ENCODE assay signal across 32 cellular contexts in genomic region chr14:82621881-82622450, GRCh38.
DNase-seq lines count a peak whose midpoint lies in the region; ATAC-seq and TF ChIP-seq lines count a peak whose summit lies in the region.
"Had no signal": no experiment of that assay in that cellular context is flagged by ENCODE, and none has a peak within 500 bp of the region (broad histone marks: within the 10 kb centered on the region; RNA-seq: fewer than 3 reads in every experiment).

No MANE protein-coding gene starts in this region.

- H3K4me1 ChIP-seq in Caco-2 (no peaks in the 10 kb centered on the region), RWPE2 (ENCODE audit: insufficient read depth, poor library complexity, severe bottlenecking) (no peaks in the 10 kb centered on the region)
- H3K4me1 ChIP-seq: foreskin keratinocyte, psoas muscle, stomach had no signal

- no peaks in the 10 kb centered on the region for H3K9me3 ChIP-seq in Caco-2
- peaks cover 2% of the 10 kb centered on the region for H3K9me3 ChIP-seq in RWPE2 (ENCODE audit: severe bottlenecking)
- H3K9me3 ChIP-seq: esophagus squamous epithelium, psoas muscle had no signal

- H3K36me3 ChIP-seq in Caco-2 (ENCODE audit: control insufficient read depth, insufficient read depth, low read length) (no peaks in the 10 kb centered on the region), RWPE2 (ENCODE audit: low read depth) (no peaks in the 10 kb centered on the region)
- H3K36me3 ChIP-seq: esophagus squamous epithelium, stomach had no signal

- H3K4me1 Mint-ChIP-seq in Caco-2 (ENCODE audit: low read depth, unreplicated experiment): no peaks in the 10 kb centered on the region
- H3K4me1 Mint-ChIP-seq in activated naive CD4-positive, alpha-beta T cell treated with anti-CD3 and anti-CD28 coated beads for 36 hours (ENCODE audit: low read depth): no peaks in the 10 kb centered on the region
- H3K4me1 Mint-ChIP-seq: activated B cell treated with CpG ODN at 0.5 μM for 24 hours; activated CD8-positive, alpha-beta memory T cell treated with anti-CD3 and anti-CD28 coated beads, Interleukin-2, amount 10 ng/mL, durations not matched to agents 7 days and 5 days; B cell; CD8-positive, alpha-beta memory T cell; natural killer cell had no signal

- no peak overlapping the region for H3K4me3 Mint-ChIP-seq in Caco-2 (ENCODE audit: unreplicated experiment)
- no peak overlapping the region for H3K4me3 Mint-ChIP-seq in activated naive CD4-positive, alpha-beta T cell treated with anti-CD3 and anti-CD28 coated beads for 36 hours
- H3K4me3 Mint-ChIP-seq: activated B cell treated with CpG ODN at 0.5 μM for 24 hours; activated CD8-positive, alpha-beta memory T cell treated with anti-CD3 and anti-CD28 coated beads, Interleukin-2, amount 10 ng/mL, durations not matched to agents 7 days and 5 days; activated T-cell treated with anti-CD3 and anti-CD28 coated beads, Interleukin-2, amount 50 U/mL, for 4 hours; B cell; CD8-positive, alpha-beta memory T cell; natural killer cell had no signal

- no TSS peak for BruUV-seq in Caco-2 (replicated peaks; lab: Mats Ljungman, UMichigan)

- H3K9me3 Mint-ChIP-seq in Caco-2 (ENCODE audit: unreplicated experiment): no peaks in the 10 kb centered on the region
- H3K9me3 Mint-ChIP-seq in activated naive CD4-positive, alpha-beta T cell treated with anti-CD3 and anti-CD28 coated beads for 36 hours: peaks cover 4% of the 10 kb centered on the region

- no peak overlapping the region for H3K27ac Mint-ChIP-seq in Caco-2 (ENCODE audit: unreplicated experiment)
- no peak overlapping the region for H3K27ac Mint-ChIP-seq in activated naive CD4-positive, alpha-beta T cell treated with anti-CD3 and anti-CD28 coated beads for 36 hours
- H3K27ac Mint-ChIP-seq: activated B cell treated with CpG ODN at 0.5 μM for 24 hours; activated CD8-positive, alpha-beta memory T cell treated with anti-CD3 and anti-CD28 coated beads, Interleukin-2, amount 10 ng/mL, durations not matched to agents 7 days and 5 days; B cell; CD8-positive, alpha-beta memory T cell; natural killer cell had no signal

- no peak overlapping the region for H3K4me3 ChIP-seq in Caco-2 (ENCODE audit: low read depth, low read length)
- no peak overlapping the region for H3K4me3 ChIP-seq in RWPE2 (ENCODE audit: severe bottlenecking)
- H3K4me3 ChIP-seq: esophagus squamous epithelium, lung, mucosa of descending colon, psoas muscle, stomach had no signal

- POLR2A ChIA-PET in Caco-2 (lab: Charles Lee) (no interaction called here), HEK293T (lab: Yijun Ruan, JAX) (no interaction called here)

- H3K27me3 ChIP-seq in Caco-2 (replicated peaks; ENCODE audit: control insufficient read depth, insufficient read depth, low read length) (no peaks in the 10 kb centered on the region), RWPE2 (ENCODE audit: insufficient read depth, poor library complexity, severe bottlenecking) (peaks cover 11% of the 10 kb centered on the region)
- H3K27me3 ChIP-seq: esophagus squamous epithelium, foreskin keratinocyte, stomach had no signal

- no peaks in the 10 kb centered on the region for H3K36me3 Mint-ChIP-seq in Caco-2 (ENCODE audit: insufficient read depth, unreplicated experiment)
- H3K36me3 Mint-ChIP-seq in activated naive CD4-positive, alpha-beta T cell treated with anti-CD3 and anti-CD28 coated beads for 36 hours (ENCODE audit: low read depth): no peaks in the 10 kb centered on the region
- H3K36me3 Mint-ChIP-seq: activated CD8-positive, alpha-beta memory T cell treated with anti-CD3 and anti-CD28 coated beads, Interleukin-2, amount 10 ng/mL, durations not matched to agents 7 days and 5 days; CD8-positive, alpha-beta memory T cell; natural killer cell had no signal

- H3K27me3 Mint-ChIP-seq in Caco-2 (ENCODE audit: insufficient read depth, unreplicated experiment): peaks cover 2% of the 10 kb centered on the region
- H3K27me3 Mint-ChIP-seq in activated naive CD4-positive, alpha-beta T cell treated with anti-CD3 and anti-CD28 coated beads for 36 hours (ENCODE audit: low read depth): no peaks in the 10 kb centered on the region
- H3K27me3 Mint-ChIP-seq: activated B cell treated with CpG ODN at 0.5 μM for 24 hours; activated CD8-positive, alpha-beta memory T cell treated with anti-CD3 and anti-CD28 coated beads, Interleukin-2, amount 10 ng/mL, durations not matched to agents 7 days and 5 days; B cell; CD8-positive, alpha-beta memory T cell had no signal

- TF ChIP-seq CTCF in Caco-2 (IDR thresholded peaks at IDR 0.05; ENCODE audit: insufficient read depth in 1 of 2, low read depth in 1 of 2, low read length in 1 of 2, severe bottlenecking in 1 of 2, unreplicated experiment in 1 of 2) (peak in 1 of 2 experiments; percentile 10), RWPE2 (IDR thresholded peaks at IDR 0.05; ENCODE audit: poor library complexity, severe bottlenecking) (peak; percentile 15)

- intact Hi-C loops in Caco-2 (cut with micrococcal nuclease; ENCODE audit: unreplicated experiment): no loop called here
- intact Hi-C loops in activated naive CD4-positive, alpha-beta T cell treated with anti-CD3 and anti-CD28 coated beads for 36 hours (cut with micrococcal nuclease): no loop called here

- no peak overlapping the region for H3K27ac ChIP-seq in RWPE2 (ENCODE audit: poor library complexity, severe bottlenecking)
- H3K27ac ChIP-seq: esophagus squamous epithelium, foreskin keratinocyte, psoas muscle, stomach had no signal

- ATAC-seq in RWPE2 (ENCODE audit: low read depth): no peak
- ATAC-seq: activated CD8-positive, alpha-beta memory T cell treated with anti-CD3 and anti-CD28 coated beads, Interleukin-2, amount 10 ng/mL, durations not matched to agents 7 days and 5 days; activated T-cell treated with anti-CD3 and anti-CD28 coated beads, Interleukin-2, amount 50 U/mL, for 4 hours; foreskin keratinocyte; mucosa of descending colon; natural killer cell; psoas muscle; sciatic nerve had no signal

- DNase-seq in Caco-2: peak; percentile 13 to 26
- peak; percentile 5 for DNase-seq in HEK293T (ENCODE audit: extremely low spot score)
- DNase-seq in RWPE2 (ENCODE audit: low spot score): no peak
- peak; percentile 9 for DNase-seq in iPS-NIHi11 (ENCODE audit: low spot score)
- no peak for DNase-seq in activated naive CD4-positive, alpha-beta T cell treated with anti-CD3 and anti-CD28 coated beads for 36 hours
- no peak for DNase-seq in central memory CD4-positive, alpha-beta T cell
- DNase-seq in anterior cingulate cortex (lab: John Stamatoyannopoulos, UW): no peak
- DNase-seq: ACHN; activated B cell treated with CpG ODN at 0.5 μM for 24 hours; activated CD8-positive, alpha-beta memory T cell treated with anti-CD3 and anti-CD28 coated beads, Interleukin-2, amount 10 ng/mL, durations not matched to agents 7 days and 5 days; activated gamma-delta T cell; activated T-cell treated with anti-CD3 and anti-CD28 coated beads, Interleukin-2, amount 50 U/mL, for 4 hours; caudate nucleus; CD8-positive, alpha-beta memory T cell; cortex of kidney; esophagus squamous epithelium; foreskin keratinocyte; head of caudate nucleus; KG1; mucosa of descending colon; natural killer cell; NCI-H2029; NCI-H226; occipital lobe; psoas muscle; SIG-M5; stimulated activated CD4-positive, alpha-beta T cell treated with anti-CD3 and anti-CD28 coated beads, Interleukin-4, amount 100 ng/mL, for 1 hour; stomach; T1000 had no signal

- CTCF ChIA-PET in Caco-2 (lab: Charles Lee) (no interaction called here), HEK293T (lab: Yijun Ruan, JAX) (no interaction called here)
- CTCF ChIA-PET in activated naive CD4-positive, alpha-beta T cell treated with anti-CD3 and anti-CD28 coated beads for 36 hours (lab: Charles Lee): no interaction called here

TF ChIP-seq in HEK293T, 16 proteins besides CTCF, POLR2A, EP300 and RAD21:
- TF ChIP-seq BHLHE40 (IDR thresholded peaks at IDR 0.05; ENCODE audit: borderline replicate concordance) (no peak), ELF4 (IDR thresholded peaks at IDR 0.05) (no peak), LEF1 (IDR thresholded peaks at IDR 0.05; ENCODE audit: borderline replicate concordance) (no peak), NFRKB (IDR thresholded peaks at IDR 0.05) (no peak), FOXM1 (IDR thresholded peaks at IDR 0.05; ENCODE audit: borderline replicate concordance) (no peak), HDGF (IDR thresholded peaks at IDR 0.05; ENCODE audit: borderline replicate concordance) (no peak), L3MBTL2 (conservative IDR thresholded peaks at IDR 0.05) (no peak), CTBP1 (IDR thresholded peaks at IDR 0.05; ENCODE audit: borderline replicate concordance) (no peak), ZNF384 (IDR thresholded peaks at IDR 0.05) (no peak), TARDBP (IDR thresholded peaks at IDR 0.05) (no peak), SP1 (IDR thresholded peaks at IDR 0.05) (no peak), FOXA1 (IDR thresholded peaks at IDR 0.05) (no peak), PKNOX1 (IDR thresholded peaks at IDR 0.05) (no peak), ARNT (IDR thresholded peaks at IDR 0.05) (no peak)

Comparison
In these comparisons a context has a peak if more than half of its experiments do, and no peak if none do; other contexts are left out.
1. DNase-seq: peak in Caco-2 (2 of 2), HEK293T (single experiment) and iPS-NIHi11 (single experiment); none in RWPE2 (single experiment), activated naive CD4-positive, alpha-beta T cell treated with anti-CD3 and anti-CD28 coated beads for 36 hours (single experiment), central memory CD4-positive, alpha-beta T cell (single experiment) and anterior cingulate cortex (0 of 58).